Comparison of ENCODE assay signal across 11 cellular contexts in the genomic region with DNA sequence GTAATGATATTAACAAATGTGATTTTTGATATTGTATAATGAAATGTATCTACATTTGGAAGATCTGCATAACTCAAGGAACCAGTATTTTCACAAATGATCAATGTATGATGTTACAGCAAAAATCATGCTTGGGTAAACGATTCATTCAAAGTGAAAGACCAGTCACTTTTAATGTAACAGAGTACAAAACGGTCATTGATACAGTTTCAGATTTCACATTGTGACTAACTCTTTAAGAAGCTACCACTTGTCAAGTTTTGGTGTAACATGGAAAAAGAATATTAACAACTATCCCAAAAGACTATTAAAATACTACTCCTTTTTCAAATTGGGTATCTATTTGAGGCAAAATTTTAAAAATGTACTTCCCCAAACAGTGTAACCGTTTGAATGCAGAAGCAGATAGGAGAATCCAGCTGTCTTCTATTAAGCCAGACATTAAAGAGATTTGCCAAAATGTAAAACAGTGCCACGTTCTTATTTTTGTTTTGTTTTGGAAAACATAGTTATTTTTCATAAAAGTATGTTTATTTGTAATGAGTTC.
DNase-seq lines count a peak whose midpoint lies in the region; ATAC-seq, FAIRE-seq and TF ChIP-seq lines count a peak whose summit lies in the region.
"Had no signal": no experiment of that assay in that cellular context is flagged by ENCODE, and none has a peak within 500 bp of the region (broad histone marks: within the 10 kb centered on the region; RNA-seq: fewer than 3 reads in every experiment).

No MANE protein-coding gene starts in this region.

- DNase-seq in AG08395 (ENCODE audit: low spot score) (peak; percentile 6), GM18507 (ENCODE audit: extremely low spot score, insufficient read length, low read depth) (no peak), SK-N-MC (ENCODE audit: low read depth, low spot score) (no peak), fibroblast of pulmonary artery (ENCODE audit: low read depth) (peak; percentile 31)
- DNase-seq: DMS153, NCI-H510A had no signal

- no peak for TF ChIP-seq CTCF in fibroblast of pulmonary artery (IDR thresholded peaks at IDR 0.05; ENCODE audit: low read length, missing control alignments)

- H3K9me3 ChIP-seq in SK-N-MC (ENCODE audit: low read depth, low read length): no peaks in the 10 kb centered on the region; the same call in 1 of the 2 replicates
- H3K9me3 ChIP-seq: thoracic aorta had no signal

- peak overlapping the region; percentile 57 for H3K27ac ChIP-seq in SK-N-MC
- H3K27ac ChIP-seq: thoracic aorta had no signal

- ATAC-seq in GM18873 (IDR thresholded peaks at IDR 0.05; ENCODE audit: low FRiP score, unreplicated experiment) (no peak), HG02763 (IDR thresholded peaks at IDR 0.05; ENCODE audit: unreplicated experiment) (no peak), GM21360 (IDR thresholded peaks at IDR 0.05; ENCODE audit: unreplicated experiment) (no peak), HG03439 (IDR thresholded peaks at IDR 0.05; ENCODE audit: unreplicated experiment) (no peak)

- H3K36me3 ChIP-seq in SK-N-MC (ENCODE audit: insufficient read depth, low read length): 0 out of 2 replicates have a peak, but pooled peaks cover 3% of the 10 kb centered on the region
- H3K36me3 ChIP-seq: thoracic aorta had no signal

- peak overlapping the region; percentile 2 for H3K9ac ChIP-seq in SK-N-MC (ENCODE audit: insufficient read length)

- H3K4me3 ChIP-seq in SK-N-MC (peak overlapping the region; percentile 30), fibroblast of pulmonary artery (replicated peaks; ENCODE audit: low read depth, low read length) (no peak overlapping the region)
- H3K4me3 ChIP-seq: thoracic aorta had no signal

- peak; percentile 56 for FAIRE-seq in GM18507 (lab: Jason Lieb, UNC)

Comparison
In these comparisons a context has a peak if more than half of its experiments do, and no peak if none do; other contexts are left out.
1. DNase-seq: peak in AG08395 (single experiment) and fibroblast of pulmonary artery (single experiment); none in GM18507 (single experiment) and SK-N-MC (single experiment).